In genomic region chr15:90028376-90028775, GRCh38 we compare ENCODE assay signal across 25 cellular contexts. TPM values are rescaled to one million over a fixed set of nuclear protein-coding genes. Genes with fewer than 3 reads are reported as not detected.
DNase-seq lines count a peak whose midpoint lies in the region; ATAC-seq and TF ChIP-seq lines count a peak whose summit lies in the region.
"Had no signal": no experiment of that assay in that cellular context is flagged by ENCODE, and none has a peak within 500 bp of the region (broad histone marks: within the 10 kb centered on the region; RNA-seq: fewer than 3 reads in every experiment).

No MANE protein-coding gene starts in this region.

- H3K36me3 ChIP-seq in mucosa of descending colon (ENCODE audit: low read depth) (no peaks in the 10 kb centered on the region), stomach (no peaks in the 10 kb centered on the region)
- H3K36me3 ChIP-seq in effector memory CD4-positive, alpha-beta T cell (ENCODE audit: control insufficient read depth, insufficient read depth, low read length) = no peaks in the 10 kb centered on the region
- H3K36me3 ChIP-seq: brain microvascular endothelial cell had no signal

- intact Hi-C loops in mucosa of descending colon (cut with DNase I, micrococcal nuclease) (no loop called here), stomach (cut with DNase I; ENCODE audit: low total_unique reads) (no loop called here)
- intact Hi-C loops in activated CD8-positive, alpha-beta T cell treated with anti-CD3 and anti-CD28 coated beads for 36 hours (cut with micrococcal nuclease) = no loop called here

- H3K4me1 Mint-ChIP-seq in activated CD8-positive, alpha-beta T cell treated with anti-CD3 and anti-CD28 coated beads for 36 hours (ENCODE audit: low read depth) = peaks cover 32% of the 10 kb centered on the region

- peaks cover 7% of the 10 kb centered on the region for H3K36me3 Mint-ChIP-seq in activated CD8-positive, alpha-beta T cell treated with anti-CD3 and anti-CD28 coated beads for 36 hours (ENCODE audit: low read depth)

- no peaks in the 10 kb centered on the region for H3K27me3 ChIP-seq in stomach
- H3K27me3 ChIP-seq in effector memory CD4-positive, alpha-beta T cell (replicated peaks; ENCODE audit: control insufficient read depth, insufficient read depth, low read length, poor library complexity, severe bottlenecking) = no peaks in the 10 kb centered on the region
- H3K27me3 ChIP-seq: brain microvascular endothelial cell, tibial nerve had no signal

- DNase-seq in activated effector memory CD4-positive, alpha-beta T cell treated with anti-CD3 and anti-CD28 coated beads, Interleukin-2, amount 50 U/mL, for 16 hours = peak; percentile 2
- DNase-seq in activated effector memory CD4-positive, alpha-beta T cell treated with Interleukin-2 at 50 U/mL for 16 hours = no peak
- peak; percentile 17 for DNase-seq in coronary artery (ENCODE audit: low spot score)
- DNase-seq in mucosa of descending colon = peak in 1 of 3 donors; percentile 24
- no peak for DNase-seq in stomach
- DNase-seq in activated CD8-positive, alpha-beta T cell treated with anti-CD3 and anti-CD28 coated beads for 36 hours = no peak
- DNase-seq in effector memory CD4-positive, alpha-beta T cell = no peak
- DNase-seq in activated CD8-positive, alpha-beta memory T cell treated with anti-CD3 and anti-CD28 coated beads, Interleukin-2, amount 50 U/mL, for 48 hours = no peak
- DNase-seq: activated naive CD4-positive, alpha-beta T cell; activated T-cell treated with anti-CD3 and anti-CD28 coated beads, Interleukin-2, amount 50 U/mL, for 24 hours; brain microvascular endothelial cell; CD4-positive, alpha-beta memory T cell; DMS 273 treated with DMSO at 0.1 percent for 48 hours; effector CD8-positive, alpha-beta T cell; GOT3; left cardiac atrium; NCI-H1417; NCI-H2081; NCI-H345; NCI-H774; nucleus accumbens; stimulated activated CD4-positive, alpha-beta T cell treated with anti-CD3 and anti-CD28 coated beads, Interleukin-2, amount 100 ng/mL, for 24 hours; T-helper 17 cell had no signal

- H3K4me3 ChIP-seq in coronary artery (no peak overlapping the region), mucosa of descending colon (no peak overlapping the region), stomach (no peak overlapping the region)
- H3K4me3 ChIP-seq in effector memory CD4-positive, alpha-beta T cell (ENCODE audit: insufficient read depth, low read depth, low read length, poor library complexity, severe bottlenecking) = no peak overlapping the region
- H3K4me3 ChIP-seq: tibial nerve had no signal

- TF ChIP-seq CTCF in coronary artery (IDR thresholded peaks at IDR 0.05) (no peak), mucosa of descending colon (IDR thresholded peaks at IDR 0.05) (no peak), stomach (IDR thresholded peaks at IDR 0.05) (no peak)
- TF ChIP-seq CTCF in activated CD8-positive, alpha-beta T cell treated with anti-CD3 and anti-CD28 coated beads for 36 hours (IDR thresholded peaks at IDR 0.05) = no peak

- no peak overlapping the region for H3K27ac Mint-ChIP-seq in activated CD8-positive, alpha-beta T cell treated with anti-CD3 and anti-CD28 coated beads for 36 hours
- H3K27ac Mint-ChIP-seq: activated T-cell treated with anti-CD3 and anti-CD28 coated beads, Interleukin-2, amount 50 U/mL, for 24 hours; CD4-positive, alpha-beta memory T cell; memory B cell; T-helper 17 cell had no signal

- H3K9me3 ChIP-seq in mucosa of descending colon (no peaks in the 10 kb centered on the region), stomach (no peaks in the 10 kb centered on the region)
- no peaks in the 10 kb centered on the region for H3K9me3 ChIP-seq in effector memory CD4-positive, alpha-beta T cell (ENCODE audit: control insufficient read depth, low read length)
- H3K9me3 ChIP-seq: tibial nerve had no signal

- WGBS in stomach, 5 donors = 56 to 69% (median 64%) methylated on average over 2 of the region's 2 CpGs

- POLR2A ChIA-PET in activated CD8-positive, alpha-beta T cell treated with anti-CD3 and anti-CD28 coated beads for 36 hours (lab: Charles Lee) = interaction anchor here (1.1 to 1.5 kb wide), 2 partner anchors 20 kb away, joined by 3 to 4 read pairs; no protein-coding TSS in a partner anchor

- peak; percentile 44 for ATAC-seq in mucosa of descending colon
- ATAC-seq in activated CD8-positive, alpha-beta T cell treated with anti-CD3 and anti-CD28 coated beads for 36 hours = no peak
- ATAC-seq: left cardiac atrium, T-helper 17 cell had no signal

- no peak overlapping the region for H3K27ac ChIP-seq in coronary artery
- peak overlapping the region; percentile 6 to 93 (median 21) for H3K27ac ChIP-seq in stomach
- no peak overlapping the region for H3K27ac ChIP-seq in effector memory CD4-positive, alpha-beta T cell (ENCODE audit: insufficient read depth, low read length, poor library complexity, severe bottlenecking)
- H3K27ac ChIP-seq: brain microvascular endothelial cell had no signal

- H3K4me3 Mint-ChIP-seq in activated CD8-positive, alpha-beta T cell treated with anti-CD3 and anti-CD28 coated beads for 36 hours = no peak overlapping the region
- H3K4me3 Mint-ChIP-seq: activated T-cell treated with anti-CD3 and anti-CD28 coated beads, Interleukin-2, amount 50 U/mL, for 24 hours; CD4-positive, alpha-beta memory T cell; memory B cell; T-helper 17 cell had no signal

- no peak for TF ChIP-seq POLR2A in stomach (IDR thresholded peaks at IDR 0.05)

- CTCF ChIA-PET in activated CD8-positive, alpha-beta T cell treated with anti-CD3 and anti-CD28 coated beads for 36 hours (lab: Charles Lee) = interaction anchor here (0.7 kb wide), 1 partner anchor 11 kb away, joined by 3 read pairs; no protein-coding TSS in a partner anchor

- no peak for TF ChIP-seq EP300 in stomach (IDR thresholded peaks at IDR 0.05)

- no peaks in the 10 kb centered on the region for H3K27me3 Mint-ChIP-seq in activated CD8-positive, alpha-beta T cell treated with anti-CD3 and anti-CD28 coated beads for 36 hours
- H3K27me3 Mint-ChIP-seq: activated T-cell treated with anti-CD3 and anti-CD28 coated beads, Interleukin-2, amount 50 U/mL, for 24 hours; CD4-positive, alpha-beta memory T cell; memory B cell; T-helper 17 cell had no signal

- H3K4me1 ChIP-seq in mucosa of descending colon (ENCODE audit: low read depth) (peaks cover 36% of the 10 kb centered on the region), stomach (peaks cover 36 to 78% (median 57%) of the 10 kb centered on the region in 4 donors)
- peaks cover 15% of the 10 kb centered on the region for H3K4me1 ChIP-seq in effector memory CD4-positive, alpha-beta T cell (ENCODE audit: control insufficient read depth, insufficient read depth, low read length, poor library complexity, severe bottlenecking)

- peaks cover 6% of the 10 kb centered on the region for H3K9me3 Mint-ChIP-seq in activated CD8-positive, alpha-beta T cell treated with anti-CD3 and anti-CD28 coated beads for 36 hours
- H3K9me3 Mint-ChIP-seq: activated T-cell treated with anti-CD3 and anti-CD28 coated beads, Interleukin-2, amount 50 U/mL, for 24 hours had no signal

RNA-seq across cellular contexts. Expression of gene ZNF710, which starts 27.3 kb away (rescaled TPM):
- total RNA-seq in mucosa of descending colon (10 to 100 TPM; 30.9 to 42.7 (median 40.2) TPM), stomach (10 to 100 TPM in 4 of 5 donors, 1 to 10 TPM in 1; 7.9 to 35.3 (median 15.2) TPM)
- 10 to 100 TPM; 15.6 to 21.1 (median 16.6) TPM for polyA plus RNA-seq in stomach
- 10 to 100 TPM; 15.2 to 17.2 TPM for total RNA-seq in activated CD8-positive, alpha-beta T cell treated with anti-CD3 and anti-CD28 coated beads for 36 hours

Comparison
In these comparisons a context has a peak if more than half of its experiments do, and no peak if none do; other contexts are left out.
1. DNase-seq: peak in activated effector memory CD4-positive, alpha-beta T cell treated with anti-CD3 and anti-CD28 coated beads, Interleukin-2, amount 50 U/mL, for 16 hours (single experiment) and coronary artery (single experiment); none in activated effector memory CD4-positive, alpha-beta T cell treated with Interleukin-2 at 50 U/mL for 16 hours (single experiment), stomach (single experiment), activated CD8-positive, alpha-beta T cell treated with anti-CD3 and anti-CD28 coated beads for 36 hours (single experiment), effector memory CD4-positive, alpha-beta T cell (0 of 3) and activated CD8-positive, alpha-beta memory T cell treated with anti-CD3 and anti-CD28 coated beads, Interleukin-2, amount 50 U/mL, for 48 hours (single experiment).
2. H3K27ac ChIP-seq: peak in stomach (5 of 5); none in coronary artery (0 of 2) and effector memory CD4-positive, alpha-beta T cell (single experiment).